In genomic region chr4:67881226-67881625, GRCh38 we compare ENCODE assay signal across 1 cellular context.
TF ChIP-seq lines count a peak whose summit lies in the region.

No MANE protein-coding gene starts in this region.

TF ChIP-seq in GM23338, 12 proteins besides CTCF, POLR2A, EP300 and RAD21 (continued from another document):
- TF ChIP-seq ETS1 (IDR thresholded peaks at IDR 0.05): no peak
- no peak for TF ChIP-seq EZH2 (IDR thresholded peaks at IDR 0.05; ENCODE audit: low read depth, unreplicated experiment)
- TF ChIP-seq JUNB (IDR thresholded peaks at IDR 0.05; ENCODE audit: unreplicated experiment): no peak
- no peak for TF ChIP-seq EZH2phosphoT487 (IDR thresholded peaks at IDR 0.05; ENCODE audit: unreplicated experiment)
